8 cellular contexts compared by ENCODE assay signal in the genomic region with DNA sequence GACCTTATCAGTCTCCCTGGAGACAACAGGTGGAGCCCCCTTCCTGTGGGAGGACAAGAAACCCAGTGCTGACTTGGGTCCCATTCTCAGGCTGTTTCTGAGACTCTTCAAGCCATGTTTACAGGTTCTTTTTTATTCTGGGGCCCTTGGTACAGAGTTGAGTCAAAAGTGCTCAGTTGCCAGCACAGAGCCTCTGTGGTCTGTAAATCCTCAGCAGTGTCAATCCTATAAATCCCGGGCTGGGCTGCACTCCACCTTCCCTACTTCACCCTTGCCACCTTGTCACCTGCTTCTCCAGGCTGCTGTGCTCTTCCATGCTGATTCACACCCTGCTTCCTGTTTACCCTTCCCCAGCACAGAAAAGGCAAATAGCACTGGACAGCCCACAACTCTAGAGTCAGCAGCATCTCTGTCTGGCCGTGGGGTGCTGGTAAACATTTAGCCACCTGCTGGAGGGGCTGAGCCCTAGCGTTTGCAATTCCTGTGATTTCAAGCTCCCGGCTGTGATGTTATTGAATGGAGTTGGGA.
DNase-seq lines count a peak whose midpoint lies in the region; ATAC-seq lines count a peak whose summit lies in the region.

No MANE protein-coding gene starts in this region.

- DNase-seq in ELF-1 (ENCODE audit: low read depth, low spot score) (peak; percentile 69), HAP-1 (ENCODE audit: low spot score in 2 of 2) (peak; percentile 55 to 67), NCI-H510A (lab: John Stamatoyannopoulos, UW) (peak; percentile 88), glomerular endothelial cell (ENCODE audit: extremely low read depth, low read depth, low spot score) (peak; percentile 16), substantia nigra (lab: John Stamatoyannopoulos, UW) (no peak), mucosa of gallbladder (ENCODE audit: low spot score) (no peak)
- no peak for DNase-seq in activated T-cell treated with anti-CD3 and anti-CD28 coated beads, Interleukin-2, amount 50 U/mL, for 1 hour

- no peak overlapping the region for H3K27ac ChIP-seq in substantia nigra (ENCODE audit: low read depth, low read length, poor library complexity, severe bottlenecking)

- H3K27me3 ChIP-seq in HAP-1 (ENCODE audit: low read depth), result no peaks in the 10 kb centered on the region

- H3K4me1 ChIP-seq in HAP-1, result peaks cover 14% of the 10 kb centered on the region

- no peak for ATAC-seq in HG03520 (IDR thresholded peaks at IDR 0.05; ENCODE audit: unreplicated experiment)

- H3K36me3 ChIP-seq in HAP-1 (replicated peaks), result no peaks in the 10 kb centered on the region

- no peak overlapping the region for H3K4me3 ChIP-seq in HAP-1

- in situ Hi-C loops in HAP-1 (cut with MboI; ENCODE audit: low sequenced_read_pairs), result no loop called here

- no peaks in the 10 kb centered on the region for H3K9me3 ChIP-seq in HAP-1

Comparison
In these comparisons a context has a peak if more than half of its experiments do, and no peak if none do; other contexts are left out.
1. DNase-seq: peak in ELF-1 (single experiment), HAP-1 (2 of 2), NCI-H510A (single experiment) and glomerular endothelial cell (single experiment); none in substantia nigra (0 of 49), activated T-cell treated with anti-CD3 and anti-CD28 coated beads, Interleukin-2, amount 50 U/mL, for 1 hour (single experiment) and mucosa of gallbladder (single experiment).